ENCODE assay signal across 33 cellular contexts in genomic region chr1:67484492-67484891, GRCh38. TPM values are rescaled to one million over a fixed set of nuclear protein-coding genes. Genes with fewer than 3 reads are reported as not detected.
DNase-seq lines count a peak whose midpoint lies in the region; ATAC-seq and TF ChIP-seq lines count a peak whose summit lies in the region.
"Had no signal": no experiment of that assay in that cellular context is flagged by ENCODE, and none has a peak within 500 bp of the region (broad histone marks: within the 10 kb centered on the region; RNA-seq: fewer than 3 reads in every experiment).

No MANE protein-coding gene starts in this region.

- peak overlapping the region; percentile 16; the same call in 1 of the 2 replicates for H3K4me3 ChIP-seq in iPS-20b (ENCODE audit: low read length)
- H3K4me3 ChIP-seq: A549, heart right ventricle, K562, mucosa of descending colon, ovary, Peyer's patch, thoracic aorta, uterus had no signal

- intact Hi-C loops in activated CD8-positive, alpha-beta T cell treated with anti-CD3 and anti-CD28 coated beads for 36 hours (cut with micrococcal nuclease) = no loop called here

- H3K27ac Mint-ChIP-seq in activated CD8-positive, alpha-beta T cell treated with anti-CD3 and anti-CD28 coated beads for 36 hours = no peak overlapping the region
- H3K27ac Mint-ChIP-seq in activated CD8-positive, alpha-beta T cell treated with anti-CD3 and anti-CD28 coated beads, Interleukin-2, amount 10 ng/mL, durations not matched to agents 7 days and 5 days = no peak overlapping the region
- no peak overlapping the region for H3K27ac Mint-ChIP-seq in activated naive CD4-positive, alpha-beta T cell treated with anti-CD3 and anti-CD28 coated beads, Interleukin-2, amount 10 ng/mL, durations not matched to agents 7 days and 5 days
- H3K27ac Mint-ChIP-seq: activated naive CD4-positive, alpha-beta T cell treated with anti-CD3 and anti-CD28 coated beads, Interleukin-2, amount 50 U/mL, for 72 hours; activated T-helper 2 cell treated with anti-CD3 and anti-CD28 coated beads, Interferon-gamma antibody, Interleukin-2, Interleukin-4, amounts not matched to agents 10 μg/mL and 5 μg/mL and 100 μg/mL, durations not matched to agents 14 hours and 24 hours and 36 hours; CD4-positive, CD25-positive, alpha-beta regulatory T cell; dendritic cell treated with granulocyte-macrophage colony-stimulating factor and Interleukin-4, amounts not matched to agents 40 ng/mL and 50 ng/mL, for 4 days; HFFc6; T-helper 2 cell treated with Interferon-gamma antibody and Interleukin-4, amounts not matched to agents 5 μg/mL and 100 μg/mL, for 36 hours had no signal

- POLR2A ChIA-PET in activated CD8-positive, alpha-beta T cell treated with anti-CD3 and anti-CD28 coated beads for 36 hours (lab: Charles Lee) = no interaction called here
- POLR2A ChIA-PET in activated CD8-positive, alpha-beta T cell treated with anti-CD3 and anti-CD28 coated beads, Interleukin-2, amount 10 ng/mL, durations not matched to agents 7 days and 5 days (lab: Charles Lee) = no interaction called here

- CTCF ChIA-PET in activated CD8-positive, alpha-beta T cell treated with anti-CD3 and anti-CD28 coated beads for 36 hours (lab: Charles Lee) = no interaction called here
- CTCF ChIA-PET in activated CD8-positive, alpha-beta T cell treated with anti-CD3 and anti-CD28 coated beads, Interleukin-2, amount 10 ng/mL, durations not matched to agents 7 days and 5 days (lab: Charles Lee) = interaction anchor here (2.3 kb wide), 1 partner anchor 271 kb away, joined by 8 read pairs; no protein-coding TSS in a partner anchor
- CTCF ChIA-PET in activated naive CD4-positive, alpha-beta T cell treated with anti-CD3 and anti-CD28 coated beads, Interleukin-2, amount 10 ng/mL, durations not matched to agents 7 days and 5 days (lab: Charles Lee) = interaction anchor here (1.5 kb wide), 1 partner anchor 273 kb away, joined by 5 read pairs; no protein-coding TSS in a partner anchor

- ATAC-seq in activated CD8-positive, alpha-beta T cell treated with anti-CD3 and anti-CD28 coated beads for 36 hours = no peak
- ATAC-seq in activated CD8-positive, alpha-beta T cell treated with anti-CD3 and anti-CD28 coated beads, Interleukin-2, amount 10 ng/mL, durations not matched to agents 7 days and 5 days = no peak
- ATAC-seq in HG03432 (IDR thresholded peaks at IDR 0.05; ENCODE audit: unreplicated experiment) = no peak
- ATAC-seq: A549; activated naive CD4-positive, alpha-beta T cell treated with anti-CD3 and anti-CD28 coated beads, Interleukin-2, amount 50 U/mL, for 72 hours; esophagus mucosa; K562; stimulated activated naive CD8-positive, alpha-beta T cell treated with anti-CD3 and anti-CD28 coated beads, Interleukin-15, amount 100 ng/mL, for 72 hours had no signal

- peak; percentile 8 for DNase-seq in activated CD8-positive, alpha-beta T cell treated with anti-CD3 and anti-CD28 coated beads for 36 hours
- DNase-seq in activated CD8-positive, alpha-beta T cell treated with anti-CD3 and anti-CD28 coated beads, Interleukin-2, amount 10 ng/mL, durations not matched to agents 7 days and 5 days = no peak
- DNase-seq in astrocyte of the hippocampus (ENCODE audit: low read depth, low spot score) (peak; percentile 5), smooth muscle cell of the brain vasculature (ENCODE audit: low read depth, low spot score) (peak; percentile 89), cerebellar nuclear complex (lab: John Stamatoyannopoulos, UW) (no peak)
- no peak for DNase-seq in activated naive CD4-positive, alpha-beta T cell treated with anti-CD3 and anti-CD28 coated beads, Interleukin-2, amount 10 ng/mL, durations not matched to agents 7 days and 5 days
- DNase-seq: activated CD4-positive, alpha-beta T cell treated with anti-CD3 and anti-CD28 coated beads for 1 hour; AML-193; CD4-positive, CD25-positive, alpha-beta regulatory T cell; central memory CD4-positive, alpha-beta T cell; mammary epithelial cell; mucosa of descending colon; NCI-H1048; NCI-H1694 treated with DMSO at 0.1 percent for 48 hours; NCI-H510A treated with DMSO at 0.1 percent for 48 hours; ovary; Peyer's patch; SHP77; stimulated activated CD8-positive, alpha-beta memory T cell treated with anti-CD3 and anti-CD28 coated beads, Interleukin-4, amount 100 ng/mL, for 48 hours; stimulated activated naive CD8-positive, alpha-beta T cell treated with anti-CD3 and anti-CD28 coated beads, Interleukin-15, amount 100 ng/mL, for 72 hours; uterus had no signal

- H3K4me1 Mint-ChIP-seq in activated CD8-positive, alpha-beta T cell treated with anti-CD3 and anti-CD28 coated beads for 36 hours (ENCODE audit: low read depth) = peaks cover 4% of the 10 kb centered on the region
- no peaks in the 10 kb centered on the region for H3K4me1 Mint-ChIP-seq in activated CD8-positive, alpha-beta T cell treated with anti-CD3 and anti-CD28 coated beads, Interleukin-2, amount 10 ng/mL, durations not matched to agents 7 days and 5 days (ENCODE audit: low read depth)
- no peaks in the 10 kb centered on the region for H3K4me1 Mint-ChIP-seq in activated naive CD4-positive, alpha-beta T cell treated with anti-CD3 and anti-CD28 coated beads, Interleukin-2, amount 10 ng/mL, durations not matched to agents 7 days and 5 days
- H3K4me1 Mint-ChIP-seq: CD4-positive, CD25-positive, alpha-beta regulatory T cell had no signal

- H3K4me1 ChIP-seq in iPS-20b (ENCODE audit: insufficient read depth, low read length) = peaks cover 9% of the 10 kb centered on the region; the same call in 1 of the 2 replicates
- H3K4me1 ChIP-seq: A549, Peyer's patch, uterus had no signal

- no peaks in the 10 kb centered on the region for H3K27me3 Mint-ChIP-seq in activated CD8-positive, alpha-beta T cell treated with anti-CD3 and anti-CD28 coated beads for 36 hours
- peaks cover 2% of the 10 kb centered on the region for H3K27me3 Mint-ChIP-seq in activated CD8-positive, alpha-beta T cell treated with anti-CD3 and anti-CD28 coated beads, Interleukin-2, amount 10 ng/mL, durations not matched to agents 7 days and 5 days (ENCODE audit: low read depth)
- H3K27me3 Mint-ChIP-seq in activated naive CD4-positive, alpha-beta T cell treated with anti-CD3 and anti-CD28 coated beads, Interleukin-2, amount 10 ng/mL, durations not matched to agents 7 days and 5 days = peaks cover 4% of the 10 kb centered on the region
- H3K27me3 Mint-ChIP-seq: CD4-positive, CD25-positive, alpha-beta regulatory T cell; dendritic cell treated with granulocyte-macrophage colony-stimulating factor and Interleukin-4, amounts not matched to agents 40 ng/mL and 50 ng/mL, for 4 days; stimulated activated naive CD8-positive, alpha-beta T cell treated with anti-CD3 and anti-CD28 coated beads, Interleukin-15, amount 100 ng/mL, for 72 hours had no signal

- H3K36me3 ChIP-seq in iPS-20b (ENCODE audit: insufficient read depth, low read depth, low read length) = no peaks in the 10 kb centered on the region
- H3K36me3 ChIP-seq: heart right ventricle, ovary, Peyer's patch, thoracic aorta, uterus had no signal

- no peak overlapping the region for H3K27ac ChIP-seq in iPS-20b (ENCODE audit: low read length)
- H3K27ac ChIP-seq: A549, heart right ventricle, ovary, Peyer's patch, thoracic aorta, uterus had no signal

- no peak for TF ChIP-seq CTCF in activated CD8-positive, alpha-beta T cell treated with anti-CD3 and anti-CD28 coated beads for 36 hours (IDR thresholded peaks at IDR 0.05)

- no peaks in the 10 kb centered on the region for H3K27me3 ChIP-seq in iPS-20b (ENCODE audit: insufficient read depth, low read length)
- H3K27me3 ChIP-seq: heart right ventricle, ovary, Peyer's patch, uterus had no signal

- H3K9ac ChIP-seq in iPS-20b (ENCODE audit: low read depth, low read length) = no peak overlapping the region

- H3K36me3 Mint-ChIP-seq in activated CD8-positive, alpha-beta T cell treated with anti-CD3 and anti-CD28 coated beads for 36 hours (ENCODE audit: low read depth) = no peaks in the 10 kb centered on the region
- H3K36me3 Mint-ChIP-seq in activated CD8-positive, alpha-beta T cell treated with anti-CD3 and anti-CD28 coated beads, Interleukin-2, amount 10 ng/mL, durations not matched to agents 7 days and 5 days (ENCODE audit: low read depth) = no peaks in the 10 kb centered on the region
- H3K36me3 Mint-ChIP-seq in activated naive CD4-positive, alpha-beta T cell treated with anti-CD3 and anti-CD28 coated beads, Interleukin-2, amount 10 ng/mL, durations not matched to agents 7 days and 5 days = no peaks in the 10 kb centered on the region
- H3K36me3 Mint-ChIP-seq: activated naive CD4-positive, alpha-beta T cell treated with anti-CD3 and anti-CD28 coated beads, Interleukin-2, amount 50 U/mL, for 72 hours; CD4-positive, CD25-positive, alpha-beta regulatory T cell had no signal

- no peaks in the 10 kb centered on the region for H3K9me3 ChIP-seq in iPS-20b (ENCODE audit: insufficient read depth, low read depth, low read length)
- H3K9me3 ChIP-seq: A549, heart right ventricle, mucosa of descending colon, ovary, Peyer's patch, thoracic aorta, uterus had no signal

- no peaks in the 10 kb centered on the region for H3K9me3 Mint-ChIP-seq in activated CD8-positive, alpha-beta T cell treated with anti-CD3 and anti-CD28 coated beads for 36 hours
- H3K9me3 Mint-ChIP-seq in activated CD8-positive, alpha-beta T cell treated with anti-CD3 and anti-CD28 coated beads, Interleukin-2, amount 10 ng/mL, durations not matched to agents 7 days and 5 days (ENCODE audit: insufficient read depth) = no peaks in the 10 kb centered on the region
- no peaks in the 10 kb centered on the region for H3K9me3 Mint-ChIP-seq in activated naive CD4-positive, alpha-beta T cell treated with anti-CD3 and anti-CD28 coated beads, Interleukin-2, amount 10 ng/mL, durations not matched to agents 7 days and 5 days
- H3K9me3 Mint-ChIP-seq: activated naive CD4-positive, alpha-beta T cell treated with anti-CD3 and anti-CD28 coated beads, Interleukin-2, amount 50 U/mL, for 72 hours; activated T-helper 2 cell treated with anti-CD3 and anti-CD28 coated beads, Interferon-gamma antibody, Interleukin-2, Interleukin-4, amounts not matched to agents 10 μg/mL and 5 μg/mL and 100 μg/mL, durations not matched to agents 14 hours and 24 hours and 36 hours; CD4-positive, CD25-positive, alpha-beta regulatory T cell; dendritic cell treated with granulocyte-macrophage colony-stimulating factor and Interleukin-4, amounts not matched to agents 40 ng/mL and 50 ng/mL, for 4 days; stimulated activated naive CD8-positive, alpha-beta T cell treated with anti-CD3 and anti-CD28 coated beads, Interleukin-15, amount 100 ng/mL, for 72 hours; T-helper 2 cell treated with Interferon-gamma antibody and Interleukin-4, amounts not matched to agents 5 μg/mL and 100 μg/mL, for 36 hours had no signal

- H3K4me3 Mint-ChIP-seq in activated CD8-positive, alpha-beta T cell treated with anti-CD3 and anti-CD28 coated beads for 36 hours = no peak overlapping the region
- no peak overlapping the region for H3K4me3 Mint-ChIP-seq in activated CD8-positive, alpha-beta T cell treated with anti-CD3 and anti-CD28 coated beads, Interleukin-2, amount 10 ng/mL, durations not matched to agents 7 days and 5 days
- no peak overlapping the region for H3K4me3 Mint-ChIP-seq in activated naive CD4-positive, alpha-beta T cell treated with anti-CD3 and anti-CD28 coated beads, Interleukin-2, amount 10 ng/mL, durations not matched to agents 7 days and 5 days
- H3K4me3 Mint-ChIP-seq: CD4-positive, CD25-positive, alpha-beta regulatory T cell; dendritic cell treated with granulocyte-macrophage colony-stimulating factor and Interleukin-4, amounts not matched to agents 40 ng/mL and 50 ng/mL, for 4 days; HFFc6; stimulated activated naive CD8-positive, alpha-beta T cell treated with anti-CD3 and anti-CD28 coated beads, Interleukin-15, amount 100 ng/mL, for 72 hours; T-helper 2 cell treated with Interferon-gamma antibody and Interleukin-4, amounts not matched to agents 5 μg/mL and 100 μg/mL, for 36 hours had no signal

RNA-seq across cellular contexts. Expression of gene SERBP1, which starts 54.3 kb away (rescaled TPM):
- total RNA-seq in activated CD8-positive, alpha-beta T cell treated with anti-CD3 and anti-CD28 coated beads for 36 hours = 100 to 1,000 TPM; 476 to 491 TPM
- total RNA-seq in activated CD8-positive, alpha-beta T cell treated with anti-CD3 and anti-CD28 coated beads, Interleukin-2, amount 10 ng/mL, durations not matched to agents 7 days and 5 days = 100 to 1,000 TPM; 280 to 297 TPM

Comparison
In these comparisons a context has a peak if more than half of its experiments do, and no peak if none do; other contexts are left out.
1. DNase-seq: peak in activated CD8-positive, alpha-beta T cell treated with anti-CD3 and anti-CD28 coated beads for 36 hours (single experiment), astrocyte of the hippocampus (single experiment) and smooth muscle cell of the brain vasculature (single experiment); none in activated CD8-positive, alpha-beta T cell treated with anti-CD3 and anti-CD28 coated beads, Interleukin-2, amount 10 ng/mL, durations not matched to agents 7 days and 5 days (single experiment), cerebellar nuclear complex (0 of 2) and activated naive CD4-positive, alpha-beta T cell treated with anti-CD3 and anti-CD28 coated beads, Interleukin-2, amount 10 ng/mL, durations not matched to agents 7 days and 5 days (single experiment).